ENCODE assay signal across 15 cellular contexts in the genomic region with DNA sequence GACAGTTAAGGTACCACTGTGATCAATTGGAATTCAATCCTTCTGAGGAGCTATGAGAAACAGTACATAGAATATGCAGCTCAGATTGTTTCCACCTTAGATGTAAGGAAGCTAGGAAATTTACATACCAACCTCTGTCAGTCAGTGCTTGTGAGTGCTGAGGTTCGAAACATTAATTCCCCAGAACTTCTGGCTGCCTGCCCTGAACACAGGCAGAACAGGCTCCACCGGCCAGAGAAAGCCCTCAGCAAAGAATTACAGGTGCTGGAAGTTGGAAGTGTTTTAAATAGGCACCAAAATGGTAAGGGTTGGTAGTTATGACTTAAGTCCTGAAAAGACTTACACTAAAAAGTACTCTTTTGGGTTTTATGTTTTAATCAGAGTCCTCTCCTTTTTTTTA.
"Had no signal": no experiment of that assay in that cellular context is flagged by ENCODE, and none has a peak within 500 bp of the region (broad histone marks: within the 10 kb centered on the region; RNA-seq: fewer than 3 reads in every experiment).

No MANE protein-coding gene starts in this region.

- H3K36me3 ChIP-seq: pancreas, suprapubic skin had no signal

- H3K36me3 Mint-ChIP-seq: activated CD4-positive, alpha-beta memory T cell treated with anti-CD3 and anti-CD28 coated beads for 36 hours; activated naive CD8-positive, alpha-beta T cell treated with anti-CD3 and anti-CD28 coated beads for 36 hours; mesothelial cell of epicardium had no signal

- H3K27me3 Mint-ChIP-seq: activated CD4-positive, alpha-beta memory T cell treated with anti-CD3 and anti-CD28 coated beads for 36 hours; activated naive CD8-positive, alpha-beta T cell treated with anti-CD3 and anti-CD28 coated beads for 36 hours had no signal

- H3K27ac ChIP-seq: pancreas, suprapubic skin had no signal

- H3K9me3 Mint-ChIP-seq: activated CD4-positive, alpha-beta memory T cell treated with anti-CD3 and anti-CD28 coated beads for 36 hours; activated T-cell treated with anti-CD3 and anti-CD28 coated beads, Interleukin-2, amount 50 U/mL, for 4 hours had no signal

- ATAC-seq: activated T-cell treated with anti-CD3 and anti-CD28 coated beads, Interleukin-2, amount 50 U/mL, for 4 hours; pancreas; stimulated activated naive CD8-positive, alpha-beta T cell treated with anti-CD3 and anti-CD28 coated beads, Interleukin-15, Interleukin-2, amounts not matched to agents 100 U/mL and 50 U/mL, for 24 hours had no signal

- H3K27me3 ChIP-seq: pancreas, suprapubic skin had no signal

- H3K9me3 ChIP-seq: pancreas, suprapubic skin had no signal

- H3K4me3 ChIP-seq: pancreas, suprapubic skin had no signal

- H3K4me1 ChIP-seq: pancreas, suprapubic skin had no signal

- H3K27ac Mint-ChIP-seq: activated CD4-positive, alpha-beta memory T cell treated with anti-CD3 and anti-CD28 coated beads for 36 hours; activated naive CD8-positive, alpha-beta T cell treated with anti-CD3 and anti-CD28 coated beads for 36 hours; mesothelial cell of epicardium had no signal

- DNase-seq: activated CD4-positive, alpha-beta memory T cell treated with anti-CD3 and anti-CD28 coated beads for 36 hours; activated gamma-delta T cell treated with Interleukin-2 at 50 U/mL for 16 hours; activated naive CD8-positive, alpha-beta T cell treated with anti-CD3 and anti-CD28 coated beads for 36 hours; activated T-cell treated with anti-CD3 and anti-CD28 coated beads, Interleukin-2, amount 50 U/mL, for 4 hours; anterior cingulate cortex; foreskin melanocyte; head of caudate nucleus; kidney glomerular epithelial cell; pancreas; stimulated activated CD4-positive, alpha-beta T cell treated with anti-CD3 and anti-CD28 coated beads, Interleukin-4, amount 100 ng/mL, for 1 hour; stimulated activated CD8-positive, alpha-beta memory T cell treated with anti-CD3 and anti-CD28 coated beads, Interleukin-4, amount 100 ng/mL, for 48 hours; stimulated activated naive CD8-positive, alpha-beta T cell treated with anti-CD3 and anti-CD28 coated beads, Interleukin-15, Interleukin-2, amounts not matched to agents 100 U/mL and 50 U/mL, for 24 hours; T-helper 2 cell had no signal

- H3K4me3 Mint-ChIP-seq: activated CD4-positive, alpha-beta memory T cell treated with anti-CD3 and anti-CD28 coated beads for 36 hours; activated naive CD8-positive, alpha-beta T cell treated with anti-CD3 and anti-CD28 coated beads for 36 hours; activated T-cell treated with anti-CD3 and anti-CD28 coated beads, Interleukin-2, amount 50 U/mL, for 4 hours; mesothelial cell of epicardium had no signal

- H3K4me1 Mint-ChIP-seq: activated naive CD8-positive, alpha-beta T cell treated with anti-CD3 and anti-CD28 coated beads for 36 hours had no signal
